ENCODE assay signal across 1 cellular context in the genomic region with DNA sequence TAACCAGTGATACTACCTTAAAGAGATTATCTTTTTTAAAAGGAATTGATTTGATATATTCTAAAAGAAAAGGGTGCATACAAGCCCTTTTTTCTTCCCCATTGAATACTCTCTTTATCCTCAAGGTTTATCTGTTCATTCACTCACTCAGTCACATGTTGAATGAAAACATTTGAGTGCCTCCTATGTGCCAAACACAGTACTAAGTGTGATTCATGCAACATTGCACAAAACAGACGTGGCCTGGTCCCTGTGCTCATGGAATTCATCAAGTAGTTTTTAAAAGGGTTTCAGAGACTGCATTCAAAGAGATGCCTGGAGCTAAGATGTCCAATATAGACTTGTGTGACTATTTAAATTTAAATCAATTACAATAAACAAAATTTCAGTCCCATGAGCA.
TF ChIP-seq lines count a peak whose summit lies in the region.

No MANE protein-coding gene starts in this region.

TF ChIP-seq in GM23338, 12 proteins besides CTCF, POLR2A, EP300 and RAD21 (continued from another document):
- TF ChIP-seq ZNF462 (CRISPR knock-in tag; IDR thresholded peaks at IDR 0.05) (no peak), ETS1 (IDR thresholded peaks at IDR 0.05) (no peak), JUNB (IDR thresholded peaks at IDR 0.05; ENCODE audit: unreplicated experiment) (no peak), POLR2AphosphoS5 (IDR thresholded peaks at IDR 0.05; ENCODE audit: low read depth) (no peak)
